24 cellular contexts compared by ENCODE assay signal in genomic region chr9:137784641-137785513, GRCh38.
DNase-seq lines count a peak whose midpoint lies in the region; ATAC-seq, FAIRE-seq and TF ChIP-seq lines count a peak whose summit lies in the region.
"Had no signal": no experiment of that assay in that cellular context is flagged by ENCODE, and none has a peak within 500 bp of the region (broad histone marks: within the 10 kb centered on the region; RNA-seq: fewer than 3 reads in every experiment).

No MANE protein-coding gene starts in this region.

- TF ChIP-seq RAD21 in H1 (IDR thresholded peaks at IDR 0.05 in 1 of 2, conservative IDR thresholded peaks at IDR 0.05 in 1 of 2; ENCODE audit: low read depth in 2 of 2, low read length in 2 of 2), result no peak

- H2BK120ac ChIP-seq in H9 (ENCODE audit: low read depth, low read length, poor library complexity, severe bottlenecking) (no peak overlapping the region), H1 (replicated peaks; ENCODE audit: low read depth, low read length) (no peak overlapping the region)

- H4K8ac ChIP-seq in H9 (replicated peaks; ENCODE audit: insufficient read length, low read depth, low read length) (no peak overlapping the region), H1 (ENCODE audit: extremely low read depth, insufficient read depth, low read length) (no peak overlapping the region; the same call in 1 of the 2 replicates)

- no peak overlapping the region for H2BK12ac ChIP-seq in H9 (ENCODE audit: insufficient read length, low read depth, low read length)
- peak overlapping the region; percentile 23; the same call in 1 of the 2 replicates for H2BK12ac ChIP-seq in H1 (ENCODE audit: low read depth, low read length)

- H4K20me1 ChIP-seq in H9 (ENCODE audit: control insufficient read depth, insufficient read depth, insufficient read length), result peaks cover 5% of the 10 kb centered on the region
- H4K20me1 ChIP-seq in H1 (replicated peaks in 1 of 2; ENCODE audit: control insufficient read depth in 1 of 2, insufficient read depth in 2 of 2, low read length in 2 of 2), result peaks cover 4 to 12% of the 10 kb centered on the region in 2 experiments
- no peaks in the 10 kb centered on the region for H4K20me1 ChIP-seq in PC-3 (ENCODE audit: low read length)

- H4K5ac ChIP-seq in H9 (ENCODE audit: insufficient read length, low read depth, low read length), result no peak overlapping the region
- H4K5ac ChIP-seq in H1 (ENCODE audit: insufficient read length, low read depth, low read length), result no peak overlapping the region

- no peaks in the 10 kb centered on the region for H3K9me2 ChIP-seq in PC-3 (replicated peaks; ENCODE audit: low read length)

- H3F3A ChIP-seq in PC-3 (ENCODE audit: low read length, unreplicated experiment), result no peaks in the 10 kb centered on the region

- H3K4me2 ChIP-seq in H9 (ENCODE audit: insufficient read depth, insufficient read length, low read length) (no peak overlapping the region), H1 (ENCODE audit: insufficient read depth in 1 of 2, low read depth in 2 of 2, low read length in 2 of 2) (peak overlapping the region in 1 of 2 experiments; percentile 30; a peak in 1 of 4 replicates), PC-3 (ENCODE audit: low read length) (no peak overlapping the region)

- no peak overlapping the region for H3K27ac ChIP-seq in H9 (ENCODE audit: insufficient read length, low read depth, low read length)
- H3K27ac ChIP-seq in H1 (ENCODE audit: low read depth, low read length), result peak overlapping the region; percentile 31; the same call in 1 of the 2 replicates
- H3K27ac ChIP-seq in PC-3 (ENCODE audit: low read length), result no peak overlapping the region
- H3K27ac ChIP-seq: colonic mucosa, HL-60, tibial nerve had no signal

- no peak overlapping the region for H3T11ph ChIP-seq in H9 (ENCODE audit: low read length)

- H2BK15ac ChIP-seq in H9 (ENCODE audit: low read depth, low read length) (no peak overlapping the region), H1 (ENCODE audit: low read length) (no peak overlapping the region)

- no peak overlapping the region for H2BK20ac ChIP-seq in H9 (ENCODE audit: low read depth, low read length, poor library complexity, severe bottlenecking)
- no peak overlapping the region for H2BK20ac ChIP-seq in H1 (ENCODE audit: low read length)

- H3K36me3 Mint-ChIP-seq in activated CD4-positive, alpha-beta memory T cell treated with anti-CD3 and anti-CD28 coated beads, Interleukin-2, amount 10 ng/mL, durations not matched to agents 7 days and 5 days (ENCODE audit: low read depth), result peaks cover 42% of the 10 kb centered on the region
- peaks cover 21% of the 10 kb centered on the region for H3K36me3 Mint-ChIP-seq in activated CD4-positive, alpha-beta memory T cell treated with anti-CD3 and anti-CD28 coated beads for 36 hours
- peaks cover 30 to 42% (median 36%) of the 10 kb centered on the region in 3 experiments for H3K36me3 Mint-ChIP-seq in H9 (ENCODE audit: insufficient read depth in 1 of 3, low read depth in 3 of 3)
- peaks cover 14% of the 10 kb centered on the region for H3K36me3 Mint-ChIP-seq in progenitor cell of endocrine pancreas (ENCODE audit: insufficient read depth)

- H3K36me3 ChIP-seq in H1 (ENCODE audit: control insufficient read depth in 2 of 4, insufficient read depth in 4 of 4, low read length in 3 of 4) (peaks cover 6 to 24% (median 13%) of the 10 kb centered on the region in 4 experiments; a peak in 7 of 8 replicates), PC-3 (ENCODE audit: low read depth, low read length) (no peaks in the 10 kb centered on the region; the same call in 1 of the 2 replicates)
- H3K36me3 ChIP-seq: colonic mucosa had no signal

- no CpG with 5 or more reads among the region's 20 CpGs for WGBS in H9 (ENCODE audit: extremely low coverage, insufficient read length, low lambda C conversion rate)
- WGBS in H1 (ENCODE audit: extremely low coverage in 1 of 2, insufficient coverage in 1 of 2, insufficient read length in 1 of 2, insufficient replicate concordance in 2 of 2, low coverage in 1 of 2, low lambda C conversion rate in 2 of 2, missing lambda C conversion rate in 1 of 2), 2 experiments, result 87% methylated on average over 17 of the region's 20 CpGs; no CpG with 5 or more reads in 1 of the 2 experiments

- H4K91ac ChIP-seq in H9 (ENCODE audit: insufficient read length, low read depth, low read length), result no peak overlapping the region
- H4K91ac ChIP-seq in H1 (replicated peaks; ENCODE audit: insufficient read length, low read length), result no peak overlapping the region

- no peak for ATAC-seq in PC-3
- ATAC-seq in GM21423 (IDR thresholded peaks at IDR 0.05; ENCODE audit: unreplicated experiment), result no peak
- ATAC-seq: stimulated activated memory B cell treated with anti-CD40 and anti-IgM and Interleukin-4, amounts not matched to agents 10 μg/mL and 1 μg/mL and 100 μg/mL, for 72 hours had no signal

- H3K79me2 ChIP-seq in H9 (ENCODE audit: insufficient read depth, low read length), result no peaks in the 10 kb centered on the region; the same call in 1 of the 2 replicates
- H3K79me2 ChIP-seq in H1 (ENCODE audit: control insufficient read depth in 1 of 2, insufficient read depth in 2 of 2, low read length in 2 of 2), result peaks cover 0 to 21% of the 10 kb centered on the region in 2 experiments; a peak in 1 of 4 replicates
- H3K79me2 ChIP-seq in PC-3 (ENCODE audit: low read length), result no peaks in the 10 kb centered on the region

- H3K9ac ChIP-seq in H9 (ENCODE audit: extremely low read depth, insufficient read length, low read length) (no peak overlapping the region), H1 (replicated peaks in 1 of 4; ENCODE audit: extremely low read depth in 1 of 4, low read depth in 3 of 4, low read length in 3 of 4) (no peak overlapping the region), PC-3 (ENCODE audit: low read length) (no peak overlapping the region)

- H3K18ac ChIP-seq in H9 (ENCODE audit: insufficient read length, low read depth, low read length) (no peak overlapping the region), H1 (ENCODE audit: extremely low read depth, low read length) (no peak overlapping the region)

- H3K9me3 ChIP-seq in H9 (ENCODE audit: control insufficient read depth, low read depth, low read length) (no peaks in the 10 kb centered on the region), H1 (ENCODE audit: insufficient read depth in 2 of 2, low read depth in 1 of 2, low read length in 1 of 2) (no peaks in the 10 kb centered on the region), PC-3 (ENCODE audit: low read length) (no peaks in the 10 kb centered on the region)
- H3K9me3 ChIP-seq: colonic mucosa, tibial nerve had no signal

- H3K79me1 ChIP-seq in H9 (ENCODE audit: insufficient read depth, low read depth, low read length, poor library complexity, severe bottlenecking), result no peaks in the 10 kb centered on the region
- H3K79me1 ChIP-seq in H1 (ENCODE audit: low read depth, low read length), result peaks cover 6% of the 10 kb centered on the region; the same call in 1 of the 2 replicates

- no peaks in the 10 kb centered on the region for H3K9me3 Mint-ChIP-seq in activated CD4-positive, alpha-beta memory T cell treated with anti-CD3 and anti-CD28 coated beads, Interleukin-2, amount 10 ng/mL, durations not matched to agents 7 days and 5 days
- H3K9me3 Mint-ChIP-seq in activated CD4-positive, alpha-beta memory T cell treated with anti-CD3 and anti-CD28 coated beads for 36 hours, result no peaks in the 10 kb centered on the region
- H3K9me3 Mint-ChIP-seq in H9, result no peaks in the 10 kb centered on the region; a peak in 1 of 5 replicates
- no peaks in the 10 kb centered on the region for H3K9me3 Mint-ChIP-seq in progenitor cell of endocrine pancreas (ENCODE audit: low read depth)
- H3K9me3 Mint-ChIP-seq: CD4-positive, alpha-beta memory T cell; natural killer cell treated with Interleukin-12 subunit alpha and Interleukin-12 subunit beta and Interleukin-15 and Interleukin-18, amount 100 ng/mL, for 72 hours had no signal

- peak overlapping the region; percentile 52 for H3K27ac Mint-ChIP-seq in activated CD4-positive, alpha-beta memory T cell treated with anti-CD3 and anti-CD28 coated beads, Interleukin-2, amount 10 ng/mL, durations not matched to agents 7 days and 5 days
- H3K27ac Mint-ChIP-seq in activated CD4-positive, alpha-beta memory T cell treated with anti-CD3 and anti-CD28 coated beads for 36 hours, result no peak overlapping the region
- peak overlapping the region; percentile 62 to 94 (median 91) for H3K27ac Mint-ChIP-seq in H9
- peak overlapping the region; percentile 17 for H3K27ac Mint-ChIP-seq in progenitor cell of endocrine pancreas
- H3K27ac Mint-ChIP-seq: stimulated activated memory B cell treated with anti-CD40 and anti-IgM and Interleukin-4, amounts not matched to agents 10 μg/mL and 1 μg/mL and 100 μg/mL, for 72 hours had no signal

- H3K23ac ChIP-seq in H9 (ENCODE audit: insufficient read length, low read depth, low read length) (no peak overlapping the region), H1 (ENCODE audit: insufficient read length) (no peak overlapping the region)

- H2AK5ac ChIP-seq in H9 (ENCODE audit: insufficient read length, low read length) (no peak overlapping the region), H1 (ENCODE audit: low read depth, low read length) (no peak overlapping the region)

- H2AFZ ChIP-seq in H9 (ENCODE audit: low read length) (no peak overlapping the region), H1 (ENCODE audit: low read length) (no peak overlapping the region), PC-3 (ENCODE audit: low read length) (no peak overlapping the region)

- H3K27me3 Mint-ChIP-seq in activated CD4-positive, alpha-beta memory T cell treated with anti-CD3 and anti-CD28 coated beads, Interleukin-2, amount 10 ng/mL, durations not matched to agents 7 days and 5 days, result no peaks in the 10 kb centered on the region
- H3K27me3 Mint-ChIP-seq in activated CD4-positive, alpha-beta memory T cell treated with anti-CD3 and anti-CD28 coated beads for 36 hours, result no peaks in the 10 kb centered on the region
- H3K27me3 Mint-ChIP-seq in H9 (ENCODE audit: low read depth) (no peaks in the 10 kb centered on the region; the same call in 1 of the 2 replicates), progenitor cell of endocrine pancreas (no peaks in the 10 kb centered on the region)
- H3K27me3 Mint-ChIP-seq: CD4-positive, alpha-beta memory T cell; natural killer cell treated with Interleukin-12 subunit alpha and Interleukin-12 subunit beta and Interleukin-15 and Interleukin-18, amount 100 ng/mL, for 72 hours; stimulated activated memory B cell treated with anti-CD40 and anti-IgM and Interleukin-4, amounts not matched to agents 10 μg/mL and 1 μg/mL and 100 μg/mL, for 72 hours had no signal

- DNase-seq in activated CD4-positive, alpha-beta memory T cell treated with anti-CD3 and anti-CD28 coated beads, Interleukin-2, amount 10 ng/mL, durations not matched to agents 7 days and 5 days, result no peak
- no peak for DNase-seq in activated CD4-positive, alpha-beta memory T cell treated with anti-CD3 and anti-CD28 coated beads for 36 hours
- DNase-seq in H9 (no peak), H1 (ENCODE audit: low read depth in 1 of 2, low spot score in 2 of 2) (no peak), progenitor cell of endocrine pancreas (ENCODE audit: low spot score, unreplicated experiment) (no peak), NCI-H524 treated with DMSO at 0.1 percent for 48 hours (lab: John Stamatoyannopoulos, UW) (no peak), PC-3 (no peak)
- DNase-seq: activated gamma-delta T cell treated with Interleukin-2 at 50 U/mL for 16 hours; CD4-positive, alpha-beta memory T cell; colonic mucosa; DMS79; HCEC 1CT; mesenchymal stem cell; MV-4-11; NCI-H1930; NK-92 treated with Interleukin-12 subunit alpha and Interleukin-12 subunit beta, amount 100 ng/mL, for 24 hours; RPMI8226; SW 1271 had no signal

- H3K56ac ChIP-seq in H9 (ENCODE audit: insufficient read length, low read depth, low read length), result no peak overlapping the region
- no peak overlapping the region for H3K56ac ChIP-seq in H1 (replicated peaks; ENCODE audit: insufficient read length, low read depth, low read length)

- H3K4me1 ChIP-seq in H9 (ENCODE audit: insufficient read depth, low read length) (peaks cover 7% of the 10 kb centered on the region; the same call in 1 of the 2 replicates), H1 (replicated peaks in 1 of 4; ENCODE audit: control insufficient read depth in 3 of 4, insufficient read depth in 4 of 4, low read length in 3 of 4) (peaks cover 4 to 13% (median 8%) of the 10 kb centered on the region in 4 experiments; a peak in 5 of 7 replicates), PC-3 (ENCODE audit: insufficient read depth, low read length) (no peaks in the 10 kb centered on the region)
- H3K4me1 ChIP-seq: tibial nerve had no signal

- TF ChIP-seq CTCF in H9 (conservative IDR thresholded peaks at IDR 0.05), result no peak
- TF ChIP-seq CTCF in H1 (IDR thresholded peaks at IDR 0.05; ENCODE audit: control extremely low read depth in 1 of 3, insufficient read depth in 1 of 3, low read depth in 1 of 3, low read length in 3 of 3), result no peak
- TF ChIP-seq CTCF in progenitor cell of endocrine pancreas (IDR thresholded peaks at IDR 0.05; ENCODE audit: unreplicated experiment), result no peak
- no peak for TF ChIP-seq CTCF in PC-3 (conservative IDR thresholded peaks at IDR 0.05; ENCODE audit: low read depth, low read length)

- H3K4ac ChIP-seq in H9 (ENCODE audit: low read depth, low read length) (no peak overlapping the region), H1 (replicated peaks; ENCODE audit: insufficient read length, low read depth, low read length) (no peak overlapping the region)

- intact Hi-C loops in activated CD4-positive, alpha-beta memory T cell treated with anti-CD3 and anti-CD28 coated beads for 36 hours (cut with micrococcal nuclease), result no loop called here
- intact Hi-C loops in PC-3 (cut with micrococcal nuclease), result no loop called here

- CTCF ChIA-PET in activated CD4-positive, alpha-beta memory T cell treated with anti-CD3 and anti-CD28 coated beads, Interleukin-2, amount 10 ng/mL, durations not matched to agents 7 days and 5 days (lab: Charles Lee), result no interaction called here
- CTCF ChIA-PET in activated CD4-positive, alpha-beta memory T cell treated with anti-CD3 and anti-CD28 coated beads for 36 hours (lab: Charles Lee), result no interaction called here
- CTCF ChIA-PET in H1 (lab: Charles Lee; ENCODE audit: partially characterized antibody) (interaction anchor here (0.7 to 1.8 kb wide), 6 partner anchors 13 to 238 kb away, joined by 3 to 6 read pairs (median 4); no protein-coding TSS in a partner anchor), PC-3 (lab: Charles Lee) (no interaction called here)

- H3K14ac ChIP-seq in H9 (ENCODE audit: insufficient read depth, low read length) (no peak overlapping the region; the same call in 1 of the 2 replicates), H1 (ENCODE audit: insufficient read length) (no peak overlapping the region)

- no peak overlapping the region for H3K4me3 Mint-ChIP-seq in activated CD4-positive, alpha-beta memory T cell treated with anti-CD3 and anti-CD28 coated beads, Interleukin-2, amount 10 ng/mL, durations not matched to agents 7 days and 5 days
- H3K4me3 Mint-ChIP-seq in activated CD4-positive, alpha-beta memory T cell treated with anti-CD3 and anti-CD28 coated beads for 36 hours, result no peak overlapping the region
- H3K4me3 Mint-ChIP-seq in H9 (no peak overlapping the region), progenitor cell of endocrine pancreas (ENCODE audit: low read depth) (no peak overlapping the region)
- H3K4me3 Mint-ChIP-seq: natural killer cell treated with Interleukin-12 subunit alpha and Interleukin-12 subunit beta and Interleukin-15 and Interleukin-18, amount 100 ng/mL, for 72 hours; stimulated activated memory B cell treated with anti-CD40 and anti-IgM and Interleukin-4, amounts not matched to agents 10 μg/mL and 1 μg/mL and 100 μg/mL, for 72 hours had no signal

- H3K4me3 ChIP-seq in H1 (ENCODE audit: extremely low read depth in 1 of 4, insufficient read depth in 2 of 4, low read depth in 3 of 4, low read length in 4 of 4), result no peak overlapping the region
- no peak overlapping the region for H3K4me3 ChIP-seq in PC-3 (ENCODE audit: low read length)
- H3K4me3 ChIP-seq: colonic mucosa, K562, tibial nerve had no signal

- POLR2A ChIA-PET in activated CD4-positive, alpha-beta memory T cell treated with anti-CD3 and anti-CD28 coated beads, Interleukin-2, amount 10 ng/mL, durations not matched to agents 7 days and 5 days (lab: Charles Lee), result no interaction called here
- POLR2A ChIA-PET in activated CD4-positive, alpha-beta memory T cell treated with anti-CD3 and anti-CD28 coated beads for 36 hours (lab: Charles Lee), result no interaction called here
- POLR2A ChIA-PET in H1 (lab: Charles Lee; ENCODE audit: partially characterized antibody), result interaction anchor here (1.2 kb wide), 1 partner anchor 9 kb away, joined by 3 read pairs; no protein-coding TSS in a partner anchor
- POLR2A ChIA-PET in PC-3 (lab: Charles Lee; ENCODE audit: unreplicated experiment), result no interaction called here

- no TSS peak for BruUV-seq in PC-3 (replicated peaks; lab: Mats Ljungman, UMichigan)

- no peak for TF ChIP-seq EP300 in H1 (IDR thresholded peaks at IDR 0.05; ENCODE audit: borderline replicate concordance in 1 of 2, low read depth in 2 of 2, low read length in 2 of 2)

- no peak overlapping the region for H2BK5ac ChIP-seq in H9 (ENCODE audit: insufficient read length, low read length)
- peak overlapping the region; percentile 75; the same call in 1 of the 2 replicates for H2BK5ac ChIP-seq in H1 (ENCODE audit: low read depth, low read length)

- no peak for FAIRE-seq in H1 (lab: Jason Lieb, UNC)
- FAIRE-seq: K562 had no signal

- no peak for TF ChIP-seq POLR2A in H1 (IDR thresholded peaks at IDR 0.05; ENCODE audit: control extremely low read depth in 1 of 2, low read depth in 2 of 2, low read length in 2 of 2)

- H3K27me3 ChIP-seq in H9 (ENCODE audit: insufficient read depth, low read length) (no peaks in the 10 kb centered on the region), H1 (replicated peaks in 1 of 4; ENCODE audit: control insufficient read depth in 3 of 4, extremely low read depth in 1 of 4, insufficient read depth in 3 of 4, low read length in 3 of 4) (no peaks in the 10 kb centered on the region), PC-3 (ENCODE audit: low read length) (no peaks in the 10 kb centered on the region)
- H3K27me3 ChIP-seq: colonic mucosa, tibial nerve had no signal

- no peaks in the 10 kb centered on the region for H3K23me2 ChIP-seq in H9 (ENCODE audit: insufficient read length, low read depth, low read length, poor library complexity, severe bottlenecking)
- H3K23me2 ChIP-seq in H1 (ENCODE audit: low read depth, low read length), result peaks cover 3% of the 10 kb centered on the region; the same call in 1 of the 2 replicates

- H3K4me1 Mint-ChIP-seq in activated CD4-positive, alpha-beta memory T cell treated with anti-CD3 and anti-CD28 coated beads, Interleukin-2, amount 10 ng/mL, durations not matched to agents 7 days and 5 days, result peaks cover 26% of the 10 kb centered on the region
- H3K4me1 Mint-ChIP-seq in activated CD4-positive, alpha-beta memory T cell treated with anti-CD3 and anti-CD28 coated beads for 36 hours (ENCODE audit: low read depth), result peaks cover 5% of the 10 kb centered on the region
- peaks cover 28 to 30% of the 10 kb centered on the region in 2 experiments for H3K4me1 Mint-ChIP-seq in H9
- peaks cover 18% of the 10 kb centered on the region for H3K4me1 Mint-ChIP-seq in progenitor cell of endocrine pancreas (ENCODE audit: low read depth)
